ENCODE assay signal across 29 cellular contexts in the genomic region with DNA sequence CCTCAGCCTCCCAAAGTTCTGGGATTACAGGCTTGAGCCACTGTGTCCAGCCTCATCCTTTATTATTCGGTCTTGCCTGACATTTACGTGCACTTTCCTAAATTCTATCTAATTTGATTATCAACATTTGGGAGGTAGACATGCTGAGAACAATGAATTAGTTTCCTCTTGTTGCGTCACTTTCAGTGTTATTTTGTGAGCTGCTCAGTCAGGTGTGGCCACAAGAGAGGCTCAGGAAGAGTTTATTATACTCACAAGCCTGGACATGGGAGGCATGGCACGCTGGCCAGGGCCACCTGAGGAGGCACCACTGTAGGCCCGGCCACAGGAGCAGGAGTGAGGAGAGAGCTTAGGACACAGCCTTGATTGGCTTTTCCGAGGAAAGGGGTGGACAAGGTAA. TPM values are rescaled to one million over a fixed set of nuclear protein-coding genes. Genes with fewer than 3 reads are reported as not detected.
DNase-seq lines count a peak whose midpoint lies in the region; ATAC-seq and TF ChIP-seq lines count a peak whose summit lies in the region.
"Had no signal": no experiment of that assay in that cellular context is flagged by ENCODE, and none has a peak within 500 bp of the region (broad histone marks: within the 10 kb centered on the region; RNA-seq: fewer than 3 reads in every experiment).

No MANE protein-coding gene starts in this region.

- no peak for TF ChIP-seq CTCF in parathyroid adenoma (IDR thresholded peaks at IDR 0.05)
- TF ChIP-seq CTCF in adrenal gland (IDR thresholded peaks at IDR 0.05): no peak

- H3K36me3 ChIP-seq in parathyroid adenoma (ENCODE audit: control insufficient read depth, insufficient read depth, low read length): no peaks in the 10 kb centered on the region
- H3K36me3 ChIP-seq in adrenal gland (replicated peaks in 1 of 2): no peaks in the 10 kb centered on the region
- H3K36me3 ChIP-seq: gastroesophageal sphincter, Peyer's patch, right atrium auricular region, upper lobe of left lung had no signal

- H3K4me1 ChIP-seq in parathyroid adenoma (no peaks in the 10 kb centered on the region), adrenal gland (replicated peaks in 1 of 2) (no peaks in the 10 kb centered on the region)
- H3K4me1 ChIP-seq: A549, gastroesophageal sphincter, Peyer's patch, right atrium auricular region, upper lobe of left lung had no signal

- H3K4me3 ChIP-seq in parathyroid adenoma (ENCODE audit: low read depth, low read length): no peak overlapping the region
- no peak overlapping the region for H3K4me3 ChIP-seq in adrenal gland
- H3K4me3 ChIP-seq: A549, gastroesophageal sphincter, hepatocyte, Peyer's patch, right atrium auricular region, upper lobe of left lung had no signal

- no peak for TF ChIP-seq POLR2A in adrenal gland (IDR thresholded peaks at IDR 0.05)

- no peaks in the 10 kb centered on the region for H3K79me2 ChIP-seq in parathyroid adenoma
- H3K79me2 ChIP-seq: hepatocyte had no signal

- no peak overlapping the region for H3K9ac ChIP-seq in parathyroid adenoma

- WGBS in adrenal gland, 4 donors: 92 to 93% (median 93%) methylated on average over 6 of the region's 6 CpGs

- ATAC-seq in esophagus mucosa (peak; percentile 81), HG03108 (IDR thresholded peaks at IDR 0.05; ENCODE audit: unreplicated experiment) (no peak), GM18870 (IDR thresholded peaks at IDR 0.05; ENCODE audit: unreplicated experiment) (no peak)
- ATAC-seq: A549; activated CD4-positive, CD25-positive, alpha-beta regulatory T cell treated with anti-CD3 and anti-CD28 coated beads, Interleukin-2, amount 50 U/mL, for 24 hours; activated naive CD4-positive, alpha-beta T cell treated with anti-CD3 and anti-CD28 coated beads, Interleukin-2, amount 50 U/mL, for 72 hours; activated T-helper 17 cell treated with anti-CD3 and anti-CD28 coated beads, Interleukin-2, amount 50 U/mL, for 72 hours; gastroesophageal sphincter; left lobe of liver had no signal

- H3K27me3 ChIP-seq in parathyroid adenoma (ENCODE audit: control insufficient read depth, insufficient read depth, low read length): no peaks in the 10 kb centered on the region
- no peaks in the 10 kb centered on the region for H3K27me3 ChIP-seq in adrenal gland
- H3K27me3 ChIP-seq: gastroesophageal sphincter, hepatocyte, Peyer's patch, right atrium auricular region, upper lobe of left lung had no signal

- H3K9me3 ChIP-seq in parathyroid adenoma (ENCODE audit: control insufficient read depth, low read length) (no peaks in the 10 kb centered on the region), adrenal gland (replicated peaks in 1 of 3) (no peaks in the 10 kb centered on the region)
- H3K9me3 ChIP-seq: A549, gastroesophageal sphincter, Peyer's patch, right atrium auricular region, upper lobe of left lung had no signal

- intact Hi-C loops in adrenal gland (cut with DNase I): no loop called here

- peak overlapping the region; percentile 33 for H2AFZ ChIP-seq in parathyroid adenoma
- H2AFZ ChIP-seq: hepatocyte had no signal

- DNase-seq in NCI-H510A treated with DMSO at 0.1 percent for 48 hours (lab: John Stamatoyannopoulos, UW) (peak; percentile 16), NCI-H510A (lab: John Stamatoyannopoulos, UW) (no peak), NCI-H2107 treated with DMSO at 0.1 percent for 48 hours (lab: John Stamatoyannopoulos, UW; ENCODE audit: unreplicated experiment) (peak; percentile 24), adrenal gland (no peak)
- DNase-seq: activated CD4-positive, alpha-beta T cell treated with anti-CD3 and anti-CD28 coated beads, Interleukin-2, amount 50 U/mL, for 48 hours; activated CD8-positive, alpha-beta memory T cell treated with anti-CD3 and anti-CD28 coated beads, Interleukin-2, amount 50 U/mL, for 4 hours; AML-193; anterior cingulate cortex; CD8-positive, alpha-beta memory T cell; H9; NCI-H146; NCI-H2171 treated with DMSO at 0.1 percent for 48 hours; NCI-H524 treated with DMSO at 0.1 percent for 48 hours; Peyer's patch; stimulated activated CD4-positive, alpha-beta T cell treated with anti-CD3 and anti-CD28 coated beads, Interleukin-2, amount 100 ng/mL, for 48 hours; SW 1271; upper lobe of left lung had no signal

- H3K27ac ChIP-seq in parathyroid adenoma: no peak overlapping the region
- no peak overlapping the region for H3K27ac ChIP-seq in adrenal gland
- H3K27ac ChIP-seq: A549, gastroesophageal sphincter, hepatocyte, Peyer's patch, right atrium auricular region, upper lobe of left lung had no signal

- no peak overlapping the region for H3K4me2 ChIP-seq in parathyroid adenoma (ENCODE audit: low read length)
- H3K4me2 ChIP-seq: A549, hepatocyte had no signal

RNA-seq across cellular contexts. Expression of a gene that starts 59.7 kb away (rescaled TPM):
- 42.9 TPM for total RNA-seq in esophagus mucosa
- total RNA-seq in adrenal gland: 10 to 100 TPM; 52.0 to 86.6 (median 73.6) TPM
- polyA plus RNA-seq in adrenal gland: 10 to 100 TPM; 15.7 to 48.7 (median 28.5) TPM

Comparison
In these comparisons a context has a peak if more than half of its experiments do, and no peak if none do; other contexts are left out.
1. DNase-seq: peak in NCI-H510A treated with DMSO at 0.1 percent for 48 hours (single experiment) and NCI-H2107 treated with DMSO at 0.1 percent for 48 hours (single experiment); none in NCI-H510A (single experiment) and adrenal gland (0 of 7).